ENCODE assay signal across 8 cellular contexts in the genomic region with DNA sequence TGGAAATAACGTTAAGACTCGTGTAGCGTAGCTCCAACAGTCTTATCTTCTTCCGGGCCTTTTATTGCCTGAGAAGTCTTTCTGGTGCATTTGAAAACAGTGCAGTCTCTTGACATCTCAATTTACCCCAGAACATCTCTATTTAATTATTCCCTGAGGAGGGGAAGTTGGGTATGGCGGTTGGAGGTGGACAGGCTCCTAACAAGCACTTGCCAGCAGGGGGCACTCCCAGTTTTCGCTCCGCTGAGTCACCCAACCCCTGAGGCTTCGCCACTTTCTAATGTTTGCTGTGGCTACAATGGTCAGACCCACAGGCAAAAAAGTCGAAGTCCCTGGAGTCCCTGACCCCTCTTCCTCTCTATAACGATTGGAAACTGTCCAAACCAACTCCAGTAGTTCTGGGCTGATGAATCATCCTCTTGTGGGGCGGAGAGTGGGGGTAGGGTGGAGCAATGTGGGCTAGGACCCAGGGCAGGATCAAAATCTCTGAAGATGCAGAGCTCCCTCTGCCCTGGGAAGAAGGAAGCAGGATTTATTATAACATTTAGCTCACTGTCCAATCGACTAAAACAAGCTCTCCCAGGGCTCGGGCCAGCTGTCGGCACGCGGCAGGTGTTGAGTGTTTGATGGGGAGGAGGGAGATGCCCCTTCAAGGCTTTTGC.
DNase-seq lines count a peak whose midpoint lies in the region; ATAC-seq, FAIRE-seq and TF ChIP-seq lines count a peak whose summit lies in the region.

No MANE protein-coding gene starts in this region.

- no peak for FAIRE-seq in GM18507 (lab: Jason Lieb, UNC)

- H3K9me3 Mint-ChIP-seq in naive thymus-derived CD8-positive, alpha-beta T cell: peaks cover 0 to 11% (median 0%) of the 10 kb centered on the region in 9 donors

- H3K27me3 Mint-ChIP-seq in naive thymus-derived CD8-positive, alpha-beta T cell: peaks cover 0 to 10% (median 3%) of the 10 kb centered on the region in 5 donors

- WGBS in spleen, 5 donors: 29 to 41% (median 34%) methylated on average over 16 of the region's 16 CpGs

- H3K27ac Mint-ChIP-seq in naive thymus-derived CD8-positive, alpha-beta T cell: no peak overlapping the region

- H3K4me1 ChIP-seq in spleen: peaks cover 0 to 15% (median 4%) of the 10 kb centered on the region in 6 donors

- no peaks in the 10 kb centered on the region for H3K27me3 ChIP-seq in spleen (replicated peaks in 1 of 7)

- no peaks in the 10 kb centered on the region for H3K9me3 ChIP-seq in spleen

- peak; percentile 61 for TF ChIP-seq CTCF in AG10803 (conservative IDR thresholded peaks at IDR 0.05; ENCODE audit: low read length)
- TF ChIP-seq CTCF in spleen (IDR thresholded peaks at IDR 0.05 in 8 of 11, conservative IDR thresholded peaks at IDR 0.05 in 3 of 11): peak in 10 of 11 experiments; percentile 28 to 74 (median 62)

- intact Hi-C loops in spleen (cut with DNase I; ENCODE audit: low total_unique reads): loop anchor here (10.0 kb wide), 1 partner anchor 529 kb away; no protein-coding TSS in a partner anchor

- POLR2A ChIA-PET in naive thymus-derived CD8-positive, alpha-beta T cell (lab: Charles Lee): no interaction called here

- H3K4me3 Mint-ChIP-seq in naive thymus-derived CD8-positive, alpha-beta T cell: no peak overlapping the region

- no peak for ATAC-seq in naive thymus-derived CD8-positive, alpha-beta T cell
- ATAC-seq in GM18498 (IDR thresholded peaks at IDR 0.05; ENCODE audit: unreplicated experiment): no peak

- H3K4me1 Mint-ChIP-seq in naive thymus-derived CD8-positive, alpha-beta T cell: no peaks in the 10 kb centered on the region

- DNase-seq in AG10803 (ENCODE audit: low read depth) (peak; percentile 76), GM18507 (ENCODE audit: extremely low spot score, insufficient read length, low read depth) (peak; percentile 2), MV-4-11 (lab: John Stamatoyannopoulos, UW) (peak; percentile 92), amygdala (lab: John Stamatoyannopoulos, UW) (peak in 37 of 56 donors; percentile 11 to 75 (median 40)), hippocampal formation (lab: John Stamatoyannopoulos, UW) (peak; percentile 41 to 59), spleen (peak; percentile 81)
- no peak for DNase-seq in naive thymus-derived CD8-positive, alpha-beta T cell

- H3K4me3 ChIP-seq in AG10803 (ENCODE audit: low read length) (no peak overlapping the region), spleen (no peak overlapping the region)

- TF ChIP-seq POLR2A in spleen (IDR thresholded peaks at IDR 0.05): no peak

- H3K27ac ChIP-seq in spleen: peak overlapping the region in 4 of 8 donors; percentile 27 to 45 (median 36)

- H3K36me3 ChIP-seq in spleen: no peaks in the 10 kb centered on the region

- H3K36me3 Mint-ChIP-seq in naive thymus-derived CD8-positive, alpha-beta T cell: no peaks in the 10 kb centered on the region

Comparison
In these comparisons a context has a peak if more than half of its experiments do, and no peak if none do; other contexts are left out.
1. DNase-seq: peak in AG10803 (single experiment), GM18507 (single experiment), MV-4-11 (single experiment), amygdala (37 of 56), hippocampal formation (2 of 2) and spleen (single experiment); none in naive thymus-derived CD8-positive, alpha-beta T cell (0 of 10).